29 cellular contexts compared by ENCODE assay signal in the genomic region with DNA sequence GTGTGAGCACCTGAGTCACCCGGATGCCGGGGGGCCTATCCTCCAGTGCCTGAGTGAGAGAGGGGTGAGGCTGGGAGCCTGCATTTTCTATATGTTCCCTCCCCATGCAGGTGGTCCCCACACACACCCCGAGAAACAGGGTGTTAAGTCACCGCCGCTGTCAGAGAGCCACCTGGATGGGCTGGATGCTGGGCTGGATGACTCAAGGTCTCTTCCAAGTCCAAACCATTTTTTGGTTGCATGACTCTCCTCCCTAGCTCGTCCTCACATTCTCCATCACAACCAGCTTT. TPM values are rescaled to one million over a fixed set of nuclear protein-coding genes. Genes with fewer than 3 reads are reported as not detected.
"Had no signal": no experiment of that assay in that cellular context is flagged by ENCODE, and none has a peak within 500 bp of the region (broad histone marks: within the 10 kb centered on the region; RNA-seq: fewer than 3 reads in every experiment).

No MANE protein-coding gene starts in this region.

- H3K4me2 ChIP-seq: hepatocyte, neural progenitor cell had no signal

- H3K27me3 Mint-ChIP-seq: naive B cell; stimulated activated naive CD8-positive, alpha-beta T cell treated with anti-CD3 and anti-CD28 coated beads, Interleukin-15, Interleukin-2, amounts not matched to agents 100 ng/mL and 50 ng/mL, for 24 hours had no signal

- H2AFZ ChIP-seq: hepatocyte had no signal

- H3K36me3 ChIP-seq: left lung, lower lobe of right lung, neural progenitor cell, ovary, prostate gland, sigmoid colon, spleen, suprapubic skin, thoracic aorta, tibial artery, uterus had no signal

- H3K27ac ChIP-seq: hepatocyte, left lung, lower lobe of right lung, neural progenitor cell, ovary, prostate gland, sigmoid colon, spleen, suprapubic skin, thoracic aorta, tibial artery, uterus had no signal

- H3K4me3 Mint-ChIP-seq: mesothelial cell of epicardium; natural killer cell; nephron progenitor cell; neural progenitor cell; stimulated activated effector memory CD8-positive, alpha-beta T cell treated with anti-CD3 and anti-CD28 coated beads, Interleukin-12 subunit alpha, Interleukin-12 subunit beta, amount 100 ng/mL, for 72 hours; stimulated activated naive CD8-positive, alpha-beta T cell treated with anti-CD3 and anti-CD28 coated beads, Interleukin-15, Interleukin-2, amounts not matched to agents 100 ng/mL and 50 ng/mL, for 24 hours had no signal

- H3K9me3 Mint-ChIP-seq: mesothelial cell of epicardium; naive B cell; natural killer cell; nephron progenitor cell; neural progenitor cell; stimulated activated effector memory CD8-positive, alpha-beta T cell treated with anti-CD3 and anti-CD28 coated beads, Interleukin-12 subunit alpha, Interleukin-12 subunit beta, amount 100 ng/mL, for 72 hours; stimulated activated naive CD8-positive, alpha-beta T cell treated with anti-CD3 and anti-CD28 coated beads, Interleukin-15, Interleukin-2, amounts not matched to agents 100 ng/mL and 50 ng/mL, for 24 hours had no signal

- H3K36me3 Mint-ChIP-seq: mesothelial cell of epicardium; naive B cell; natural killer cell; neural progenitor cell; stimulated activated effector memory CD8-positive, alpha-beta T cell treated with anti-CD3 and anti-CD28 coated beads, Interleukin-12 subunit alpha, Interleukin-12 subunit beta, amount 100 ng/mL, for 72 hours had no signal

- H3K4me3 ChIP-seq: hepatocyte, left lung, lower lobe of right lung, neural progenitor cell, ovary, prostate gland, sigmoid colon, spleen, suprapubic skin, thoracic aorta, tibial artery, uterus had no signal

- H3K9ac ChIP-seq: neural progenitor cell had no signal

- H3K4me1 ChIP-seq: prostate gland, sigmoid colon, uterus had no signal

- DNase-seq: left colon; left lung; lower lobe of right lung; mammary epithelial cell; mesenchymal stem cell; naive B cell; natural killer cell; nephron progenitor cell; ovary; retina; sigmoid colon; small intestine; stimulated activated CD4-positive, alpha-beta T cell treated with anti-CD3 and anti-CD28 coated beads, Interleukin-4, amount 100 ng/mL, for 24 hours; stimulated activated naive CD4-positive, alpha-beta T cell; tibial artery; trophoblast cell; uterus had no signal

- H3K27ac Mint-ChIP-seq: mesothelial cell of epicardium; naive B cell; natural killer cell; neural progenitor cell; stimulated activated effector memory CD8-positive, alpha-beta T cell treated with anti-CD3 and anti-CD28 coated beads, Interleukin-12 subunit alpha, Interleukin-12 subunit beta, amount 100 ng/mL, for 72 hours; stimulated activated naive CD8-positive, alpha-beta T cell treated with anti-CD3 and anti-CD28 coated beads, Interleukin-15, Interleukin-2, amounts not matched to agents 100 ng/mL and 50 ng/mL, for 24 hours had no signal

- H3K27me3 ChIP-seq: hepatocyte, neural progenitor cell, ovary, uterus had no signal

- H3K9me3 ChIP-seq: left lung, lower lobe of right lung, ovary, prostate gland, sigmoid colon, spleen, suprapubic skin, thoracic aorta, tibial artery, uterus had no signal

- H3K79me2 ChIP-seq: hepatocyte had no signal

RNA-seq across cellular contexts. Expression of a gene that starts 2.9 kb away (rescaled TPM):
- total RNA-seq: mesothelial cell of epicardium, omental fat pad, right cardiac atrium, sigmoid colon, ureter, uterus had no signal
- polyA plus RNA-seq: mammary epithelial cell, right cardiac atrium had no signal
